In genomic region chrX:47129157-47129878, GRCh38 we compare ENCODE assay signal across 8 cellular contexts.
DNase-seq lines count a peak whose midpoint lies in the region; FAIRE-seq and TF ChIP-seq lines count a peak whose summit lies in the region.

No MANE protein-coding gene starts in this region.

- FAIRE-seq in G401.6 (lab: Jason Lieb, UNC) = peak; percentile 95

- no peaks in the 10 kb centered on the region for H4K20me1 ChIP-seq in MM.1S (ENCODE audit: insufficient read depth, low read length)

- H3K9me3 ChIP-seq in MM.1S (replicated peaks; ENCODE audit: insufficient read depth, low read length) = no peaks in the 10 kb centered on the region
- H3K9me3 ChIP-seq in neuron (ENCODE audit: low read length) = no peaks in the 10 kb centered on the region

- no peaks in the 10 kb centered on the region for H3F3A ChIP-seq in MM.1S (ENCODE audit: insufficient read depth, low read length)

- H3K4me1 ChIP-seq in MM.1S (ENCODE audit: low read length) = no peaks in the 10 kb centered on the region
- peaks cover 3% of the 10 kb centered on the region for H3K4me1 ChIP-seq in neuron (ENCODE audit: insufficient read depth, low read length)

- H3K4me3 ChIP-seq in MM.1S (ENCODE audit: low read length) (peak overlapping the region; percentile 79), neuron (ENCODE audit: low read length) (peak overlapping the region; percentile 75)

- no peaks in the 10 kb centered on the region for H3K9me2 ChIP-seq in MM.1S (replicated peaks; ENCODE audit: insufficient read depth, low read length)

- no peaks in the 10 kb centered on the region for H3K79me2 ChIP-seq in MM.1S (ENCODE audit: low read length)

- DNase-seq in HCEC 1CT (peak; percentile 88), MM.1S (peak; percentile 92), SHP77 treated with DMSO at 0.1 percent for 48 hours (lab: John Stamatoyannopoulos, UW) (peak; percentile 88), foreskin melanocyte (peak; percentile 94), stromal cell of bone marrow (ENCODE audit: low read depth) (peak; percentile 89)
- DNase-seq in activated naive CD4-positive, alpha-beta T cell treated with Interleukin-2 at 50 U/mL for 16 hours = peak; percentile 90

- H3K36me3 ChIP-seq in MM.1S (replicated peaks; ENCODE audit: insufficient read depth, low read length) (no peaks in the 10 kb centered on the region), neuron (ENCODE audit: insufficient read depth, low read length) (no peaks in the 10 kb centered on the region)

- H2AFZ ChIP-seq in MM.1S (ENCODE audit: low read length) (peak overlapping the region; percentile 90), neuron (ENCODE audit: low read depth, low read length) (peak overlapping the region; percentile 87)

- no peak for TF ChIP-seq CTCF in MM.1S (IDR thresholded peaks at IDR 0.05; ENCODE audit: low read length)

- H3K27ac ChIP-seq in MM.1S (ENCODE audit: low read length) = peak overlapping the region; percentile 50; the same call in 1 of the 2 replicates

- no peaks in the 10 kb centered on the region for H3K27me3 ChIP-seq in MM.1S (replicated peaks; ENCODE audit: insufficient read depth, low read length)
- peaks cover 8% of the 10 kb centered on the region for H3K27me3 ChIP-seq in neuron (ENCODE audit: insufficient read depth, low read length)

- H3K9ac ChIP-seq in MM.1S (ENCODE audit: low read length) = peak overlapping the region; percentile 66; the same call in 1 of the 2 replicates

- H3K4me2 ChIP-seq in MM.1S (ENCODE audit: low read depth, low read length) = peak overlapping the region; percentile 16; the same call in 1 of the 2 replicates

Comparison
In these comparisons a context has a peak if more than half of its experiments do, and no peak if none do; other contexts are left out.
1. Peak in every context shown above with its lines: DNase-seq, H3K4me3 ChIP-seq and H3K27ac ChIP-seq.